Comparison of ENCODE assay signal across 23 cellular contexts in genomic region chr16:89779917-89780316, GRCh38.
"Had no signal": no experiment of that assay in that cellular context is flagged by ENCODE, and none has a peak within 500 bp of the region (broad histone marks: within the 10 kb centered on the region; RNA-seq: fewer than 3 reads in every experiment).

No MANE protein-coding gene starts in this region.

- DNase-seq: activated CD4-positive, alpha-beta T cell treated with anti-CD3 and anti-CD28 coated beads for 1 hour; activated CD4-positive, alpha-beta T cell treated with anti-CD3 and anti-CD28 coated beads, Interleukin-2, amount 50 U/mL, for 1 hour; activated CD8-positive, alpha-beta T cell treated with anti-CD3 and anti-CD28 coated beads, Interleukin-2, amount 10 ng/mL, durations not matched to agents 7 days and 5 days; activated gamma-delta T cell; activated naive CD4-positive, alpha-beta T cell treated with anti-CD3 and anti-CD28 coated beads, Interleukin-2, amount 50 U/mL, for 16 hours; activated naive CD8-positive, alpha-beta T cell treated with anti-CD3 and anti-CD28 coated beads, Interleukin-2, amount 50 U/mL, for 24 hours; effector CD4-positive, alpha-beta T cell; erythroblast; foreskin fibroblast; left ventricle myocardium inferior; naive thymus-derived CD8-positive, alpha-beta T cell; retina; sigmoid colon; stimulated activated CD4-positive, alpha-beta T cell treated with anti-CD3 and anti-CD28 coated beads, Interleukin-15, amount 100 ng/mL, for 24 hours; stomach; testis; trophoblast cell; WERI-Rb-1 had no signal

- H3K27me3 ChIP-seq: cardiac muscle cell, hepatocyte, sigmoid colon, stomach, testis, vagina had no signal

- H3K4me3 ChIP-seq: cardiac muscle cell, hepatocyte, left ventricle myocardium inferior, sigmoid colon, smooth muscle cell, stomach, testis, vagina had no signal

- ATAC-seq: activated CD8-positive, alpha-beta T cell treated with anti-CD3 and anti-CD28 coated beads, Interleukin-2, amount 10 ng/mL, durations not matched to agents 7 days and 5 days; activated naive CD8-positive, alpha-beta T cell treated with anti-CD3 and anti-CD28 coated beads, Interleukin-2, amount 50 U/mL, for 24 hours; naive thymus-derived CD8-positive, alpha-beta T cell; stimulated activated memory B cell treated with anti-CD40 and anti-IgM and Interleukin-4, amounts not matched to agents 10 μg/mL and 1 μg/mL and 100 μg/mL, for 72 hours had no signal

- H3K4me1 ChIP-seq: left ventricle myocardium inferior, sigmoid colon, stomach, testis, vagina had no signal

- H3K36me3 ChIP-seq: left ventricle myocardium inferior, sigmoid colon, vagina had no signal

- H3K27ac ChIP-seq: cardiac muscle cell, hepatocyte, left ventricle myocardium inferior, sigmoid colon, stomach, testis, vagina, WERI-Rb-1 had no signal

- H3K9me3 ChIP-seq: left ventricle myocardium inferior, sigmoid colon, stomach, testis, vagina had no signal
